Comparison of ENCODE assay signal across 10 cellular contexts in the genomic region with DNA sequence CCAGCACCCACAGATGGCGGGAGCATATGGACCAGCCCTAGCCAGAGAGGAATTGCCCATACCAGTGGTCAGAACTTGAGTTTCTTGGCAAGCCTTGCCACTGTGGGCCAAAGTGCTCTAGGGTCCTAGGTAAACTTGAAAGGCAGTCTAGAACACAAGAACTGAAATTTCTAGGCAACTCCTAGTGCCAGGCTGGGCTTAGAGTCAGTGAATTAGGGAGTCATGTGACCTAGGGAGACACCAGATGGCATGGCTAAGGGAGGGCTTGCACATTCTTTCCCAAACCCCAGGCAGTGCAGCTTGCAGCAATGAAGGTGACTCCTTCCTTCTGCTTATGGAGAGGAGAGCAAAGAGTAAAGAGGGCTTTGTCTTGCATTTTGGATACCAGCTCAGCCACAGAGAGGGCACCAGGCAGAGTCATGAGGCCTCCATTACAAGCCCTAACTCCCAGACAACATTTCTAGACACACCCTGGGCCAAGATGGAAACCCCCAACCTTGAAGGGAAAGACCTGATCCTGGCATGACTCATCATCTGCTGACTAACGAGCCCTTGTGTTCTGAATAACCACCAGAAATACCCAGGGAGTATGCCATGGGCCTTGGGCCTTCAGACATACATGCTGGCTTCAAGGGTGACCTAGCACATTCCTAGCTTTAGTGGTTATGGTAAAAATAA. TPM values are rescaled to one million over a fixed set of nuclear protein-coding genes. Genes with fewer than 3 reads are reported as not detected.
A peak's percentile ranks its signal among the peaks of the same experiment; 100 is the strongest.
DNase-seq lines count a peak whose midpoint lies in the region; ATAC-seq and TF ChIP-seq lines count a peak whose summit lies in the region.
"Had no signal": no experiment of that assay in that cellular context is flagged by ENCODE, and none has a peak within 500 bp of the region (broad histone marks: within the 10 kb centered on the region; RNA-seq: fewer than 3 reads in every experiment).

No MANE protein-coding gene starts in this region.

- H3K9me3 Mint-ChIP-seq in activated CD8-positive, alpha-beta T cell treated with anti-CD3 and anti-CD28 coated beads for 36 hours: peaks cover 10% of the 10 kb centered on the region
- H3K9me3 Mint-ChIP-seq in activated CD8-positive, alpha-beta T cell treated with anti-CD3 and anti-CD28 coated beads, Interleukin-2, amount 10 ng/mL, durations not matched to agents 7 days and 5 days (ENCODE audit: insufficient read depth): no peaks in the 10 kb centered on the region

- H3K4me3 ChIP-seq in upper lobe of right lung: no peak overlapping the region

- no peak overlapping the region for H3K27ac Mint-ChIP-seq in activated CD8-positive, alpha-beta T cell treated with anti-CD3 and anti-CD28 coated beads for 36 hours
- H3K27ac Mint-ChIP-seq in activated CD8-positive, alpha-beta T cell treated with anti-CD3 and anti-CD28 coated beads, Interleukin-2, amount 10 ng/mL, durations not matched to agents 7 days and 5 days: no peak overlapping the region
- H3K27ac Mint-ChIP-seq: H9, nephron had no signal

- no peak overlapping the region for H3K27ac ChIP-seq in upper lobe of right lung

- H3K4me1 Mint-ChIP-seq in activated CD8-positive, alpha-beta T cell treated with anti-CD3 and anti-CD28 coated beads for 36 hours (ENCODE audit: low read depth): no peaks in the 10 kb centered on the region
- no peaks in the 10 kb centered on the region for H3K4me1 Mint-ChIP-seq in activated CD8-positive, alpha-beta T cell treated with anti-CD3 and anti-CD28 coated beads, Interleukin-2, amount 10 ng/mL, durations not matched to agents 7 days and 5 days (ENCODE audit: low read depth)
- H3K4me1 Mint-ChIP-seq: H9, nephron had no signal

- POLR2A ChIA-PET in activated CD8-positive, alpha-beta T cell treated with anti-CD3 and anti-CD28 coated beads for 36 hours (lab: Charles Lee): no interaction called here
- POLR2A ChIA-PET in activated CD8-positive, alpha-beta T cell treated with anti-CD3 and anti-CD28 coated beads, Interleukin-2, amount 10 ng/mL, durations not matched to agents 7 days and 5 days (lab: Charles Lee): no interaction called here

- no peak overlapping the region for H3K4me3 Mint-ChIP-seq in activated CD8-positive, alpha-beta T cell treated with anti-CD3 and anti-CD28 coated beads for 36 hours
- H3K4me3 Mint-ChIP-seq in activated CD8-positive, alpha-beta T cell treated with anti-CD3 and anti-CD28 coated beads, Interleukin-2, amount 10 ng/mL, durations not matched to agents 7 days and 5 days: no peak overlapping the region
- H3K4me3 Mint-ChIP-seq: H9, nephron had no signal

- intact Hi-C loops in activated CD8-positive, alpha-beta T cell treated with anti-CD3 and anti-CD28 coated beads for 36 hours (cut with micrococcal nuclease): no loop called here
- intact Hi-C loops in upper lobe of right lung (cut with DNase I): no loop called here

- DNase-seq in activated CD8-positive, alpha-beta T cell treated with anti-CD3 and anti-CD28 coated beads for 36 hours: peak; percentile 45
- DNase-seq in activated CD8-positive, alpha-beta T cell treated with anti-CD3 and anti-CD28 coated beads, Interleukin-2, amount 10 ng/mL, durations not matched to agents 7 days and 5 days: no peak
- DNase-seq in M059J (ENCODE audit: low read depth) (peak; percentile 54), pons (ENCODE audit: low spot score) (peak; percentile 6), omental fat pad (ENCODE audit: low spot score) (no peak), upper lobe of right lung (no peak), CD1c-positive myeloid dendritic cell (ENCODE audit: extremely low spot score) (no peak)
- DNase-seq: H9 had no signal

- ATAC-seq in activated CD8-positive, alpha-beta T cell treated with anti-CD3 and anti-CD28 coated beads for 36 hours: peak; percentile 67
- ATAC-seq in activated CD8-positive, alpha-beta T cell treated with anti-CD3 and anti-CD28 coated beads, Interleukin-2, amount 10 ng/mL, durations not matched to agents 7 days and 5 days: no peak
- peak; percentile 81 for ATAC-seq in HG02623 (IDR thresholded peaks at IDR 0.05; ENCODE audit: unreplicated experiment)
- ATAC-seq in omental fat pad (ENCODE audit: low FRiP score): no peak
- no peak for ATAC-seq in upper lobe of right lung

- H3K36me3 Mint-ChIP-seq in activated CD8-positive, alpha-beta T cell treated with anti-CD3 and anti-CD28 coated beads for 36 hours (ENCODE audit: low read depth): no peaks in the 10 kb centered on the region
- H3K36me3 Mint-ChIP-seq in activated CD8-positive, alpha-beta T cell treated with anti-CD3 and anti-CD28 coated beads, Interleukin-2, amount 10 ng/mL, durations not matched to agents 7 days and 5 days (ENCODE audit: low read depth): no peaks in the 10 kb centered on the region

- CTCF ChIA-PET in activated CD8-positive, alpha-beta T cell treated with anti-CD3 and anti-CD28 coated beads for 36 hours (lab: Charles Lee): no interaction called here
- CTCF ChIA-PET in activated CD8-positive, alpha-beta T cell treated with anti-CD3 and anti-CD28 coated beads, Interleukin-2, amount 10 ng/mL, durations not matched to agents 7 days and 5 days (lab: Charles Lee): no interaction called here

- no peak for TF ChIP-seq CTCF in activated CD8-positive, alpha-beta T cell treated with anti-CD3 and anti-CD28 coated beads for 36 hours (IDR thresholded peaks at IDR 0.05)
- no peak for TF ChIP-seq CTCF in omental fat pad (IDR thresholded peaks at IDR 0.05)
- TF ChIP-seq CTCF in upper lobe of right lung (IDR thresholded peaks at IDR 0.05): no peak

- H3K9me3 ChIP-seq in upper lobe of right lung: no peaks in the 10 kb centered on the region

- no peaks in the 10 kb centered on the region for H3K27me3 ChIP-seq in upper lobe of right lung

- H3K27me3 Mint-ChIP-seq in activated CD8-positive, alpha-beta T cell treated with anti-CD3 and anti-CD28 coated beads for 36 hours: no peaks in the 10 kb centered on the region
- H3K27me3 Mint-ChIP-seq in activated CD8-positive, alpha-beta T cell treated with anti-CD3 and anti-CD28 coated beads, Interleukin-2, amount 10 ng/mL, durations not matched to agents 7 days and 5 days (ENCODE audit: low read depth): no peaks in the 10 kb centered on the region

- no peaks in the 10 kb centered on the region for H3K4me1 ChIP-seq in upper lobe of right lung

- no peaks in the 10 kb centered on the region for H3K36me3 ChIP-seq in upper lobe of right lung

RNA-seq across cellular contexts. Expression of gene OR56A3, which starts 19.2 kb away (rescaled TPM):
- total RNA-seq in activated CD8-positive, alpha-beta T cell treated with anti-CD3 and anti-CD28 coated beads for 36 hours: not detected
- not detected for total RNA-seq in activated CD8-positive, alpha-beta T cell treated with anti-CD3 and anti-CD28 coated beads, Interleukin-2, amount 10 ng/mL, durations not matched to agents 7 days and 5 days
- not detected in 2 replicates for total RNA-seq in M059J (2014; rRNA removed; shearing (Covaris generic))
- total RNA-seq in omental fat pad (not detected), upper lobe of right lung (not detected)
- total RNA-seq: H9 had no signal

RNA-seq across cellular contexts. Expression of gene OR52E5, which starts 29.9 kb away (rescaled TPM):
- total RNA-seq in activated CD8-positive, alpha-beta T cell treated with anti-CD3 and anti-CD28 coated beads for 36 hours: not detected
- total RNA-seq in activated CD8-positive, alpha-beta T cell treated with anti-CD3 and anti-CD28 coated beads, Interleukin-2, amount 10 ng/mL, durations not matched to agents 7 days and 5 days: not detected
- total RNA-seq in M059J (2014; rRNA removed; shearing (Covaris generic)): not detected in 2 replicates
- not detected for total RNA-seq in omental fat pad
- total RNA-seq in upper lobe of right lung: not detected
- total RNA-seq: H9 had no signal

RNA-seq across cellular contexts. Expression of gene OR52E4, which starts 42.5 kb away (rescaled TPM):
- not detected for total RNA-seq in activated CD8-positive, alpha-beta T cell treated with anti-CD3 and anti-CD28 coated beads for 36 hours
- not detected for total RNA-seq in activated CD8-positive, alpha-beta T cell treated with anti-CD3 and anti-CD28 coated beads, Interleukin-2, amount 10 ng/mL, durations not matched to agents 7 days and 5 days
- not detected in 2 replicates for total RNA-seq in M059J (2014; rRNA removed; shearing (Covaris generic))
- total RNA-seq in omental fat pad (not detected), upper lobe of right lung (not detected)
- total RNA-seq: H9 had no signal

RNA-seq across cellular contexts. Expression of gene OR56A5, which starts 45.4 kb away (rescaled TPM):
- total RNA-seq in activated CD8-positive, alpha-beta T cell treated with anti-CD3 and anti-CD28 coated beads for 36 hours: not detected
- not detected for total RNA-seq in activated CD8-positive, alpha-beta T cell treated with anti-CD3 and anti-CD28 coated beads, Interleukin-2, amount 10 ng/mL, durations not matched to agents 7 days and 5 days
- not detected in 2 replicates for total RNA-seq in M059J (2014; rRNA removed; shearing (Covaris generic))
- total RNA-seq in omental fat pad: not detected
- not detected for total RNA-seq in upper lobe of right lung
- total RNA-seq: H9 had no signal

Comparison
In these comparisons a context has a peak if more than half of its experiments do, and no peak if none do; other contexts are left out.
1. ATAC-seq: peak in activated CD8-positive, alpha-beta T cell treated with anti-CD3 and anti-CD28 coated beads for 36 hours (single experiment) and HG02623 (single experiment); none in activated CD8-positive, alpha-beta T cell treated with anti-CD3 and anti-CD28 coated beads, Interleukin-2, amount 10 ng/mL, durations not matched to agents 7 days and 5 days (single experiment), omental fat pad (single experiment) and upper lobe of right lung (single experiment).
2. DNase-seq: peak in activated CD8-positive, alpha-beta T cell treated with anti-CD3 and anti-CD28 coated beads for 36 hours (single experiment), M059J (single experiment) and pons (single experiment); none in activated CD8-positive, alpha-beta T cell treated with anti-CD3 and anti-CD28 coated beads, Interleukin-2, amount 10 ng/mL, durations not matched to agents 7 days and 5 days (single experiment), omental fat pad (single experiment), upper lobe of right lung (single experiment) and CD1c-positive myeloid dendritic cell (single experiment).